Comparison of ENCODE assay signal across 8 cellular contexts in genomic region chr16:2213817-2214720, GRCh38. TPM values are rescaled to one million over a fixed set of nuclear protein-coding genes. Genes with fewer than 3 reads are reported as not detected.
A peak's percentile ranks its signal among the peaks of the same experiment; 100 is the strongest.
DNase-seq lines count a peak whose midpoint lies in the region; ATAC-seq and TF ChIP-seq lines count a peak whose summit lies in the region.

No MANE protein-coding gene starts in this region.

- 2% methylated on average over 41 of the region's 99 CpGs for WGBS in hepatocyte (ENCODE audit: low lambda C conversion rate, missing lambda C conversion rate)
- WGBS in spleen, 5 donors, result 1 to 3% (median 1%) methylated on average over 13 to 99 of the region's 99 CpGs

- peak overlapping the region; percentile 74 for H3K4me3 Mint-ChIP-seq in WTC11

- H3K4me3 ChIP-seq in hepatocyte (peak overlapping the region; percentile 90), spleen (peak overlapping the region; percentile 71 to 98 (median 89))

- peaks cover 18% of the 10 kb centered on the region for H3K79me2 ChIP-seq in hepatocyte

- H3K36me3 ChIP-seq in hepatocyte (replicated peaks; ENCODE audit: insufficient read depth, low read depth) (no peaks in the 10 kb centered on the region), spleen (peaks cover 0 to 27% (median 10%) of the 10 kb centered on the region in 6 donors)

- intact Hi-C loops in spleen (cut with DNase I; ENCODE audit: low total_unique reads), result no loop called here

- H3K27me3 Mint-ChIP-seq in WTC11 (ENCODE audit: low read depth), result no peaks in the 10 kb centered on the region

- H3K9me2 ChIP-seq in hepatocyte (replicated peaks; ENCODE audit: insufficient read depth), result no peaks in the 10 kb centered on the region

- H3K27ac ChIP-seq in hepatocyte (peak overlapping the region; percentile 80), spleen (peak overlapping the region; percentile 54 to 98 (median 86))

- H3K4me2 ChIP-seq in hepatocyte, result peak overlapping the region; percentile 94

- peaks cover 8% of the 10 kb centered on the region for H4K20me1 ChIP-seq in hepatocyte (ENCODE audit: insufficient read depth, poor library complexity, severe bottlenecking)

- H3K4me1 ChIP-seq in hepatocyte (ENCODE audit: insufficient read depth) (peaks cover 8% of the 10 kb centered on the region), spleen (peaks cover 18 to 56% (median 31%) of the 10 kb centered on the region in 6 donors)

- DNase-seq in WTC11 (ENCODE audit: low spot score) (no peak), hepatocyte (ENCODE audit: low spot score) (peak; percentile 55), spleen (peak; percentile 84), cerebellum (ENCODE audit: low spot score) (no peak), AG20443 (ENCODE audit: low spot score) (no peak)

- H3K36me3 Mint-ChIP-seq in WTC11, result peaks cover 11% of the 10 kb centered on the region

- no peaks in the 10 kb centered on the region for H3K9me3 Mint-ChIP-seq in WTC11

- TF ChIP-seq CTCF in WTC11 (IDR thresholded peaks at IDR 0.05), result no peak
- TF ChIP-seq CTCF in hepatocyte (IDR thresholded peaks at IDR 0.05; ENCODE audit: poor library complexity), result no peak
- TF ChIP-seq CTCF in spleen (IDR thresholded peaks at IDR 0.05 in 8 of 11, conservative IDR thresholded peaks at IDR 0.05 in 3 of 11), result no peak

- H3K4me1 Mint-ChIP-seq in WTC11, result peaks cover 25% of the 10 kb centered on the region

- H3K9me3 ChIP-seq in hepatocyte (ENCODE audit: low read depth) (no peaks in the 10 kb centered on the region), spleen (no peaks in the 10 kb centered on the region)

- no peak for TF ChIP-seq POLR2A in spleen (IDR thresholded peaks at IDR 0.05)

- ATAC-seq in GM18511 (IDR thresholded peaks at IDR 0.05; ENCODE audit: unreplicated experiment) (peak; percentile 8), HG02852 (IDR thresholded peaks at IDR 0.05; ENCODE audit: unreplicated experiment) (peak; percentile 5), WTC11 (no peak), HG03460 (IDR thresholded peaks at IDR 0.05; ENCODE audit: unreplicated experiment) (no peak)

- H3K27ac Mint-ChIP-seq in WTC11, result peak overlapping the region; percentile 32; the same call in 1 of the 2 replicates

- POLR2A ChIA-PET in WTC11 (lab: Charles Lee), result interaction anchor here (0.9 to 1.7 kb wide), 7 partner anchors 7 to 59 kb away, joined by 3 to 10 read pairs (median 4); partner anchors contain the start of genes DNASE1L2, E4F1, ECI1 and TRAF7

- CTCF ChIA-PET in WTC11 (lab: Charles Lee), result interaction anchor here (0.6 to 2.8 kb wide), 8 partner anchors 10 to 287 kb away, joined by 3 to 30 read pairs (median 6); partner anchors contain the start of genes CASKIN1, DNASE1L2, ECI1 and TBL3

- no peak overlapping the region for H2AFZ ChIP-seq in hepatocyte

- H3K27me3 ChIP-seq in hepatocyte (no peaks in the 10 kb centered on the region), spleen (replicated peaks in 1 of 7) (no peaks in the 10 kb centered on the region)

TF ChIP-seq in WTC11, 78 proteins besides CTCF, POLR2A, EP300 and RAD21:
- TF ChIP-seq ETV6 (CRISPR knock-in tag; IDR thresholded peaks at IDR 0.05), result no peak
- TF ChIP-seq FOXP4 (CRISPR knock-in tag; IDR thresholded peaks at IDR 0.05), result peak; percentile 57; the same call in 1 of the 2 replicates

RNA-seq across cellular contexts. Expression of gene PGP, which starts 0.6 kb away (rescaled TPM):
- 38.4 to 40.1 TPM (median 39.5 TPM) in 3 replicates for total RNA-seq in WTC11 (2021)
- total RNA-seq in hepatocyte, result 20.6 and 24.8 TPM in 2 replicates
- polyA plus RNA-seq in hepatocyte, result 34.2 and 38.0 TPM in 2 replicates
- 10 to 100 TPM in 6 of 7 donors, 1 to 10 TPM in 1; 9.4 to 20.2 (median 14.1) TPM for total RNA-seq in spleen
- 10 to 100 TPM in 2 of 3 donors, 1 to 10 TPM in 1; 9.3 to 16.6 (median 12.4) TPM for polyA plus RNA-seq in spleen
- 13.7 TPM for total RNA-seq in cerebellum

RNA-seq across cellular contexts. Expression of gene BRICD5, which starts 3.4 kb away (rescaled TPM):
- 12.5 to 15.2 TPM (median 13.6 TPM) in 3 replicates for total RNA-seq in WTC11 (2021)
- total RNA-seq in hepatocyte, result 3.3 and 9.9 TPM in 2 replicates
- 6.2 and 14.8 TPM in 2 replicates for polyA plus RNA-seq in hepatocyte
- total RNA-seq in spleen, result 10 to 100 TPM in 2 of 7 donors, 1 to 10 TPM in 5; 3.5 to 12.8 (median 8.6) TPM
- 10 to 100 TPM; 18.2 to 40.2 (median 18.9) TPM for polyA plus RNA-seq in spleen
- 12.3 TPM for total RNA-seq in cerebellum

RNA-seq across cellular contexts. Expression of gene MLST8, which starts 8.8 kb away (rescaled TPM):
- total RNA-seq in WTC11 (2021) (71.6 to 76.1 TPM (median 75.9 TPM) in 3 replicates), hepatocyte (28.3 and 52.4 TPM in 2 replicates), spleen (10 to 100 TPM; 25.0 to 50.0 (median 30.4) TPM), cerebellum (8.9 TPM)
- polyA plus RNA-seq in hepatocyte (87.3 and 88.3 TPM in 2 replicates), spleen (10 to 100 TPM; 40.6 to 61.7 (median 51.3) TPM)

RNA-seq across cellular contexts. Expression of gene E4F1, which starts 9.3 kb away (rescaled TPM):
- 27.2 to 34.4 TPM (median 27.8 TPM) in 3 replicates for total RNA-seq in WTC11 (2021)
- 18.1 and 19.7 TPM in 2 replicates for total RNA-seq in hepatocyte
- 15.5 and 28.4 TPM in 2 replicates for polyA plus RNA-seq in hepatocyte
- 10 to 100 TPM; 22.7 to 41.4 (median 26.7) TPM for total RNA-seq in spleen
- 10 to 100 TPM; 20.8 to 41.0 (median 38.4) TPM for polyA plus RNA-seq in spleen
- 25.3 TPM for total RNA-seq in cerebellum

RNA-seq across cellular contexts. Expression of gene CASKIN1, which starts 17.7 kb away (rescaled TPM):
- total RNA-seq in WTC11 (2021) (9.4 to 15.7 TPM (median 11.3 TPM) in 3 replicates), hepatocyte (0.47 and 0.80 TPM in 2 replicates), spleen (not detected), cerebellum (19.0 TPM)
- polyA plus RNA-seq in hepatocyte (1.7 TPM in 2 replicates), spleen (under 1 TPM; 0.24 to 0.32 (median 0.30) TPM)

Comparison
In these comparisons a context has a peak if more than half of its experiments do, and no peak if none do; other contexts are left out.
1. ATAC-seq: peak in GM18511 (single experiment) and HG02852 (single experiment); none in WTC11 (single experiment) and HG03460 (single experiment).
2. DNase-seq: peak in hepatocyte (single experiment) and spleen (single experiment); none in WTC11 (single experiment), cerebellum (single experiment) and AG20443 (single experiment).